In the genomic region with DNA sequence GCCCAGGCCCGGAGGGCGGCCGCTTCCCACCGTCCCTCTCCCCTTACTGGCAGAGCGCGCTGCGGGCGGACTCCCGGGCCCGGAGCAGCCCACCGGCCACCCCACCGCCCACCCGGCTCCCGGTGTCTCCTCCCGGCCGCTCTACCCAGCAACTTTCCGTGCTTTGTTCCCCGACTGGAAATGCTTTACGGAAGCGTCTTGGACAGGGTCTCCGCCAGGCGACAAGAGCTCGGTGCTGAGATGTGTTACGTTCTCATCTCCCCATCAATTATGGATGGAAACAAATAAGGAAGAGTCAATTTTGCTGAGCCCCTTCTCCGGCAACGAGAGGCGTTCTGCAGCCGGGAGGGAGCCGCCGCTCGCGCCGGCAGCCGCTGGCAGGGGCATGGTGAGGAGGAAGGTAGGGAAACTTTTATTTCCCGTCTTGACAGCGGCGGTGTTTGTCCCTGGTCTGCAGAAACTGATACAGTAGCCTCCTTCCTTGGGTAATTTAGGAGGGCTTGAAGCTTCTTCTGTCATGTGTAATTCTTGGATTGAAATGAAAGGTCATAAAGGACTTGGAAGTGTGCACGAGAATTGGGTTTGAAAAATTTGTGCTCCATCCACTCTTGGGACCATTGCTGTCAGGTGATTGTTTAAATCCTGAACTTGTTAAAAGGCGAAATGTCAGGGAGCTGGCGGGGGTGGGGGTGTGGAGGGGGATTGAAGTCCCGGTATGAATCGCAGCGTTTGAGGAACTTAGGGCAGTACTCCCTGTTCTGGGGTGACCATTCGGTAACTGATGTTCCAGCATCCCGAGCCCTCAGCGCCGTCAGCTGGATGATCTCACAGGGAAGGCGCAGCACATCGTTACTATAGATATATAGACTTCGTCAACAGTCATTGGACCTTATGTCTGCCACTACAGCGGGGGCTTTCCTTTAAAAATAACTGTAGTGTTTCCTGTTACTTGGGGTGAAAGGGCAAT, we compare ENCODE assay signal across 9 cellular contexts. TPM values are rescaled to one million over a fixed set of nuclear protein-coding genes. Genes with fewer than 3 reads are reported as not detected.
A peak's percentile ranks its signal among the peaks of the same experiment; 100 is the strongest.
DNase-seq lines count a peak whose midpoint lies in the region; ATAC-seq and TF ChIP-seq lines count a peak whose summit lies in the region.
"Had no signal": no experiment of that assay in that cellular context is flagged by ENCODE, and none has a peak within 500 bp of the region (broad histone marks: within the 10 kb centered on the region; RNA-seq: fewer than 3 reads in every experiment).

No MANE protein-coding gene starts in this region.

- peak overlapping the region; percentile 95 for H3K27ac ChIP-seq in right cardiac atrium (ENCODE audit: low read length)
- no peak overlapping the region for H3K27ac ChIP-seq in Karpas-422 (ENCODE audit: low read length)

- H3K4me1 ChIP-seq in right cardiac atrium (ENCODE audit: control insufficient read depth, insufficient read depth, low read length): peaks cover 4% of the 10 kb centered on the region
- H3K4me1 ChIP-seq in Karpas-422 (ENCODE audit: low read length): no peaks in the 10 kb centered on the region

- no peak overlapping the region for H3K9ac ChIP-seq in Karpas-422 (ENCODE audit: low read length)

- H3K9me3 Mint-ChIP-seq in WTC11: no peaks in the 10 kb centered on the region

- POLR2A ChIA-PET in WTC11 (lab: Charles Lee): interaction anchor here (0.6 kb wide), 1 partner anchor 465 kb away, joined by 3 read pairs; no protein-coding TSS in a partner anchor

- CTCF ChIA-PET in WTC11 (lab: Charles Lee): interaction anchor here (0.6 to 3.9 kb wide), 9 partner anchors 8 to 523 kb away, joined by 3 to 26 read pairs (median 5); no protein-coding TSS in a partner anchor

- H3K4me2 ChIP-seq in Karpas-422 (ENCODE audit: low read depth, low read length, poor library complexity, severe bottlenecking): no peak overlapping the region

- peak overlapping the region; percentile 92 for H3K4me3 Mint-ChIP-seq in WTC11

- H2AFZ ChIP-seq in Karpas-422 (ENCODE audit: low read length): no peak overlapping the region

- no peak for TF ChIP-seq CTCF in WTC11 (IDR thresholded peaks at IDR 0.05)

- H3K36me3 ChIP-seq in Karpas-422 (ENCODE audit: insufficient read depth, low read length): no peaks in the 10 kb centered on the region

- WGBS in right cardiac atrium: under 1% methylated on average over 51 of the region's 51 CpGs

- H3K79me2 ChIP-seq in Karpas-422 (ENCODE audit: low read length): no peaks in the 10 kb centered on the region

- no peaks in the 10 kb centered on the region for H4K20me1 ChIP-seq in Karpas-422 (ENCODE audit: insufficient read depth, low read depth, low read length)

- no peaks in the 10 kb centered on the region for H3K9me3 ChIP-seq in right cardiac atrium (ENCODE audit: control insufficient read depth, low read length)
- no peaks in the 10 kb centered on the region; the same call in 1 of the 2 replicates for H3K9me3 ChIP-seq in Karpas-422 (ENCODE audit: low read length)

- H3K4me1 Mint-ChIP-seq in WTC11: peaks cover 54% of the 10 kb centered on the region

- intact Hi-C loops in right cardiac atrium (cut with DNase I): loop anchor here in 3 of 4 donors (5.0 to 10.0 kb wide), 5 partner anchors 214 to 524 kb away; no protein-coding TSS in a partner anchor

- DNase-seq in GM03348 (ENCODE audit: low spot score) (peak; percentile 33), WTC11 (ENCODE audit: low spot score) (no peak), right cardiac atrium (peak; percentile 52 to 57 (median 53)), retina (peak; percentile 51), NK-92 (lab: John Stamatoyannopoulos, UW; ENCODE audit: unreplicated experiment) (no peak), NCI-H2196 (lab: John Stamatoyannopoulos, UW; ENCODE audit: unreplicated experiment) (no peak), Karpas-422 (no peak)

- peaks cover 56% of the 10 kb centered on the region for H3K27me3 Mint-ChIP-seq in WTC11 (ENCODE audit: low read depth)

- H3K27ac Mint-ChIP-seq in WTC11: no peak overlapping the region

- H3K27me3 ChIP-seq in right cardiac atrium (ENCODE audit: control insufficient read depth, insufficient read depth) (no peaks in the 10 kb centered on the region), Karpas-422 (ENCODE audit: low read length) (no peaks in the 10 kb centered on the region)

- H3K4me3 ChIP-seq in right cardiac atrium (ENCODE audit: low read length) (peak overlapping the region; percentile 96), Karpas-422 (ENCODE audit: low read length) (no peak overlapping the region)

- no peaks in the 10 kb centered on the region for H3K9me2 ChIP-seq in Karpas-422 (replicated peaks; ENCODE audit: insufficient read depth, low read length)

- ATAC-seq in WTC11 (peak; percentile 2; the same call in 1 of the 2 replicates), right cardiac atrium (peak; percentile 10 to 19), HG02623 (IDR thresholded peaks at IDR 0.05; ENCODE audit: unreplicated experiment) (no peak)

- no peaks in the 10 kb centered on the region for H3K36me3 Mint-ChIP-seq in WTC11

TF ChIP-seq in WTC11, 78 proteins besides CTCF, POLR2A, EP300 and RAD21:
- TF ChIP-seq ZNF317 (CRISPR knock-in tag; IDR thresholded peaks at IDR 0.05; ENCODE audit: borderline replicate concordance, low read depth) (no peak), SMAD3 (CRISPR knock-in tag; IDR thresholded peaks at IDR 0.05; ENCODE audit: borderline replicate concordance) (no peak), NFE2L1 (CRISPR knock-in tag; IDR thresholded peaks at IDR 0.05) (no peak), JAZF1 (CRISPR knock-in tag; IDR thresholded peaks at IDR 0.05) (no peak), TP53 (CRISPR knock-in tag; IDR thresholded peaks at IDR 0.05) (no peak), SMAD4 (CRISPR knock-in tag; IDR thresholded peaks at IDR 0.05) (no peak), RORB (CRISPR knock-in tag; IDR thresholded peaks at IDR 0.05) (no peak), FOXJ3 (CRISPR knock-in tag; IDR thresholded peaks at IDR 0.05; ENCODE audit: borderline replicate concordance) (no peak), NR2C2 (CRISPR knock-in tag; IDR thresholded peaks at IDR 0.05) (no peak)
- TF ChIP-seq, protein P1, sequence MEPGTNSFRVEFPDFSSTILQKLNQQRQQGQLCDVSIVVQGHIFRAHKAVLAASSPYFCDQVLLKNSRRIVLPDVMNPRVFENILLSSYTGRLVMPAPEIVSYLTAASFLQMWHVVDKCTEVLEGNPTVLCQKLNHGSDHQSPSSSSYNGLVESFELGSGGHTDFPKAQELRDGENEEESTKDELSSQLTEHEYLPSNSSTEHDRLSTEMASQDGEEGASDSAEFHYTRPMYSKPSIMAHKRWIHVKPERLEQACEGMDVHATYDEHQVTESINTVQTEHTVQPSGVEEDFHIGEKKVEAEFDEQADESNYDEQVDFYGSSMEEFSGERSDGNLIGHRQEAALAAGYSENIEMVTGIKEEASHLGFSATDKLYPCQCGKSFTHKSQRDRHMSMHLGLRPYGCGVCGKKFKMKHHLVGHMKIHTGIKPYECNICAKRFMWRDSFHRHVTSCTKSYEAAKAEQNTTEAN (CRISPR knock-in tag; IDR thresholded peaks at IDR 0.05): no peak
- TF ChIP-seq, protein P2, sequence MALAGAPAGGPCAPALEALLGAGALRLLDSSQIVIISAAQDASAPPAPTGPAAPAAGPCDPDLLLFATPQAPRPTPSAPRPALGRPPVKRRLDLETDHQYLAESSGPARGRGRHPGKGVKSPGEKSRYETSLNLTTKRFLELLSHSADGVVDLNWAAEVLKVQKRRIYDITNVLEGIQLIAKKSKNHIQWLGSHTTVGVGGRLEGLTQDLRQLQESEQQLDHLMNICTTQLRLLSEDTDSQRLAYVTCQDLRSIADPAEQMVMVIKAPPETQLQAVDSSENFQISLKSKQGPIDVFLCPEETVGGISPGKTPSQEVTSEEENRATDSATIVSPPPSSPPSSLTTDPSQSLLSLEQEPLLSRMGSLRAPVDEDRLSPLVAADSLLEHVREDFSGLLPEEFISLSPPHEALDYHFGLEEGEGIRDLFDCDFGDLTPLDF (CRISPR knock-in tag; IDR thresholded peaks at IDR 0.05): no peak
- TF ChIP-seq, protein P3, sequence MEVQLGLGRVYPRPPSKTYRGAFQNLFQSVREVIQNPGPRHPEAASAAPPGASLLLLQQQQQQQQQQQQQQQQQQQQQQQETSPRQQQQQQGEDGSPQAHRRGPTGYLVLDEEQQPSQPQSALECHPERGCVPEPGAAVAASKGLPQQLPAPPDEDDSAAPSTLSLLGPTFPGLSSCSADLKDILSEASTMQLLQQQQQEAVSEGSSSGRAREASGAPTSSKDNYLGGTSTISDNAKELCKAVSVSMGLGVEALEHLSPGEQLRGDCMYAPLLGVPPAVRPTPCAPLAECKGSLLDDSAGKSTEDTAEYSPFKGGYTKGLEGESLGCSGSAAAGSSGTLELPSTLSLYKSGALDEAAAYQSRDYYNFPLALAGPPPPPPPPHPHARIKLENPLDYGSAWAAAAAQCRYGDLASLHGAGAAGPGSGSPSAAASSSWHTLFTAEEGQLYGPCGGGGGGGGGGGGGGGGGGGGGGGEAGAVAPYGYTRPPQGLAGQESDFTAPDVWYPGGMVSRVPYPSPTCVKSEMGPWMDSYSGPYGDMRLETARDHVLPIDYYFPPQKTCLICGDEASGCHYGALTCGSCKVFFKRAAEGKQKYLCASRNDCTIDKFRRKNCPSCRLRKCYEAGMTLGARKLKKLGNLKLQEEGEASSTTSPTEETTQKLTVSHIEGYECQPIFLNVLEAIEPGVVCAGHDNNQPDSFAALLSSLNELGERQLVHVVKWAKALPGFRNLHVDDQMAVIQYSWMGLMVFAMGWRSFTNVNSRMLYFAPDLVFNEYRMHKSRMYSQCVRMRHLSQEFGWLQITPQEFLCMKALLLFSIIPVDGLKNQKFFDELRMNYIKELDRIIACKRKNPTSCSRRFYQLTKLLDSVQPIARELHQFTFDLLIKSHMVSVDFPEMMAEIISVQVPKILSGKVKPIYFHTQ (CRISPR knock-in tag; IDR thresholded peaks at IDR 0.05): no peak

RNA-seq across cellular contexts. Expression of a gene that starts 1.5 kb away (rescaled TPM):
- total RNA-seq in WTC11 (2021): 0.98 to 2.6 TPM (median 2.0 TPM) in 3 replicates
- 10 to 100 TPM in 3 of 4 donors, 1 to 10 TPM in 1; 7.0 to 28.3 (median 22.3) TPM for total RNA-seq in right cardiac atrium
- 6.5 TPM for polyA plus RNA-seq in right cardiac atrium
- not detected in 2 replicates for total RNA-seq in Karpas-422 (2014; rRNA removed; shearing (Covaris generic); ENCODE audit: low replicate concordance)
- total RNA-seq: activated CD8-positive, alpha-beta memory T cell treated with anti-CD3 and anti-CD28 coated beads for 36 hours had no signal

Comparison
In these comparisons a context has a peak if more than half of its experiments do, and no peak if none do; other contexts are left out.
1. DNase-seq: peak in GM03348 (single experiment), right cardiac atrium (3 of 3) and retina (single experiment); none in WTC11 (single experiment), NK-92 (single experiment), NCI-H2196 (single experiment) and Karpas-422 (single experiment).